In genomic region chr6:144723431-144723830, GRCh38 we compare ENCODE assay signal across 19 cellular contexts.
DNase-seq lines count a peak whose midpoint lies in the region; ATAC-seq and FAIRE-seq lines count a peak whose summit lies in the region.
"Had no signal": no experiment of that assay in that cellular context is flagged by ENCODE, and none has a peak within 500 bp of the region (broad histone marks: within the 10 kb centered on the region; RNA-seq: fewer than 3 reads in every experiment).

No MANE protein-coding gene starts in this region.

- H3K4me3 Mint-ChIP-seq in activated naive CD8-positive, alpha-beta T cell treated with anti-CD3 and anti-CD28 coated beads, Interleukin-2, amount 10 ng/mL, durations not matched to agents 7 days and 5 days: no peak overlapping the region
- H3K4me3 Mint-ChIP-seq in activated naive CD8-positive, alpha-beta T cell treated with anti-CD3 and anti-CD28 coated beads for 36 hours: no peak overlapping the region
- H3K4me3 Mint-ChIP-seq in activated naive CD8-positive, alpha-beta T cell treated with anti-CD3 and anti-CD28 coated beads, Interleukin-2, amount 50 U/mL, for 24 hours: no peak overlapping the region
- H3K4me3 Mint-ChIP-seq: CD8-positive, alpha-beta memory T cell had no signal

- H3K36me3 ChIP-seq in Karpas-422 (ENCODE audit: insufficient read depth, low read length): no peaks in the 10 kb centered on the region
- H3K36me3 ChIP-seq: MG63 had no signal

- no peaks in the 10 kb centered on the region for H3K9me3 ChIP-seq in Karpas-422 (ENCODE audit: low read length)
- H3K9me3 ChIP-seq: BLaER1 treated with 17β-estradiol and CSF1 and Interleukin-3, amounts not matched to agents 10 nM and 100 nM; MG63 had no signal

- H3K4me1 Mint-ChIP-seq in activated naive CD8-positive, alpha-beta T cell treated with anti-CD3 and anti-CD28 coated beads, Interleukin-2, amount 10 ng/mL, durations not matched to agents 7 days and 5 days: peaks cover 51% of the 10 kb centered on the region
- peaks cover 37% of the 10 kb centered on the region for H3K4me1 Mint-ChIP-seq in activated naive CD8-positive, alpha-beta T cell treated with anti-CD3 and anti-CD28 coated beads for 36 hours
- H3K4me1 Mint-ChIP-seq in activated naive CD8-positive, alpha-beta T cell treated with anti-CD3 and anti-CD28 coated beads, Interleukin-2, amount 50 U/mL, for 24 hours: peaks cover 85% of the 10 kb centered on the region

- ATAC-seq in activated naive CD8-positive, alpha-beta T cell treated with anti-CD3 and anti-CD28 coated beads, Interleukin-2, amount 10 ng/mL, durations not matched to agents 7 days and 5 days (ENCODE audit: low read depth): no peak
- ATAC-seq in activated naive CD8-positive, alpha-beta T cell treated with anti-CD3 and anti-CD28 coated beads, Interleukin-2, amount 50 U/mL, for 24 hours: no peak
- no peak for ATAC-seq in HG03097 (IDR thresholded peaks at IDR 0.05; ENCODE audit: low FRiP score, unreplicated experiment)

- H3K27me3 ChIP-seq in Karpas-422 (ENCODE audit: low read length): 0 out of 2 replicates have a peak, but pooled peaks cover 2% of the 10 kb centered on the region
- H3K27me3 ChIP-seq: BLaER1 treated with 17β-estradiol and CSF1 and Interleukin-3, amounts not matched to agents 10 nM and 100 nM; MG63 had no signal

- H3K4me1 ChIP-seq in Karpas-422 (ENCODE audit: low read length): peaks cover 4% of the 10 kb centered on the region; the same call in 1 of the 2 replicates

- H3K27ac ChIP-seq in Karpas-422 (ENCODE audit: low read length): no peak overlapping the region
- H3K27ac ChIP-seq: BLaER1 treated with 17β-estradiol and CSF1 and Interleukin-3, amounts not matched to agents 10 nM and 100 nM; PC-9 had no signal

- H3K79me2 ChIP-seq in Karpas-422 (ENCODE audit: low read length): no peaks in the 10 kb centered on the region

- H3K9me3 Mint-ChIP-seq in activated naive CD8-positive, alpha-beta T cell treated with anti-CD3 and anti-CD28 coated beads, Interleukin-2, amount 10 ng/mL, durations not matched to agents 7 days and 5 days: peaks cover 4% of the 10 kb centered on the region
- H3K9me3 Mint-ChIP-seq in activated naive CD8-positive, alpha-beta T cell treated with anti-CD3 and anti-CD28 coated beads for 36 hours: peaks cover 3% of the 10 kb centered on the region
- peaks cover 9% of the 10 kb centered on the region for H3K9me3 Mint-ChIP-seq in activated naive CD8-positive, alpha-beta T cell treated with anti-CD3 and anti-CD28 coated beads, Interleukin-2, amount 50 U/mL, for 24 hours

- FAIRE-seq in GM19239 (lab: Jason Lieb, UNC): no peak
- FAIRE-seq: H1 had no signal

- no peaks in the 10 kb centered on the region for H3K27me3 Mint-ChIP-seq in activated naive CD8-positive, alpha-beta T cell treated with anti-CD3 and anti-CD28 coated beads, Interleukin-2, amount 10 ng/mL, durations not matched to agents 7 days and 5 days
- no peaks in the 10 kb centered on the region for H3K27me3 Mint-ChIP-seq in activated naive CD8-positive, alpha-beta T cell treated with anti-CD3 and anti-CD28 coated beads for 36 hours
- no peaks in the 10 kb centered on the region for H3K27me3 Mint-ChIP-seq in activated naive CD8-positive, alpha-beta T cell treated with anti-CD3 and anti-CD28 coated beads, Interleukin-2, amount 50 U/mL, for 24 hours

- peak overlapping the region; percentile 50 for H3K27ac Mint-ChIP-seq in activated naive CD8-positive, alpha-beta T cell treated with anti-CD3 and anti-CD28 coated beads, Interleukin-2, amount 10 ng/mL, durations not matched to agents 7 days and 5 days
- no peak overlapping the region for H3K27ac Mint-ChIP-seq in activated naive CD8-positive, alpha-beta T cell treated with anti-CD3 and anti-CD28 coated beads for 36 hours
- peak overlapping the region; percentile 80 for H3K27ac Mint-ChIP-seq in activated naive CD8-positive, alpha-beta T cell treated with anti-CD3 and anti-CD28 coated beads, Interleukin-2, amount 50 U/mL, for 24 hours

- peaks cover 35% of the 10 kb centered on the region for H3K36me3 Mint-ChIP-seq in activated naive CD8-positive, alpha-beta T cell treated with anti-CD3 and anti-CD28 coated beads, Interleukin-2, amount 10 ng/mL, durations not matched to agents 7 days and 5 days
- H3K36me3 Mint-ChIP-seq in activated naive CD8-positive, alpha-beta T cell treated with anti-CD3 and anti-CD28 coated beads for 36 hours: peaks cover 39% of the 10 kb centered on the region
- peaks cover 20% of the 10 kb centered on the region for H3K36me3 Mint-ChIP-seq in activated naive CD8-positive, alpha-beta T cell treated with anti-CD3 and anti-CD28 coated beads, Interleukin-2, amount 50 U/mL, for 24 hours (ENCODE audit: low read depth)

- H3K9ac ChIP-seq in Karpas-422 (ENCODE audit: low read length): no peak overlapping the region
- H3K9ac ChIP-seq: BLaER1 treated with 17β-estradiol and CSF1 and Interleukin-3, amounts not matched to agents 10 nM and 100 nM had no signal

- H2AFZ ChIP-seq in Karpas-422 (ENCODE audit: low read length): peak overlapping the region; percentile 36; the same call in 1 of the 2 replicates
- H2AFZ ChIP-seq: PC-9 had no signal

- POLR2A ChIA-PET in activated naive CD8-positive, alpha-beta T cell treated with anti-CD3 and anti-CD28 coated beads, Interleukin-2, amount 10 ng/mL, durations not matched to agents 7 days and 5 days (lab: Charles Lee): interaction anchor here (0.6 kb wide), 1 partner anchor 172 kb away, joined by 3 read pairs; no protein-coding TSS in a partner anchor

- no peak for DNase-seq in activated naive CD8-positive, alpha-beta T cell treated with anti-CD3 and anti-CD28 coated beads, Interleukin-2, amount 10 ng/mL, durations not matched to agents 7 days and 5 days
- DNase-seq in activated naive CD8-positive, alpha-beta T cell treated with anti-CD3 and anti-CD28 coated beads for 36 hours: no peak
- DNase-seq in Karpas-422 (no peak), GM19239 (ENCODE audit: insufficient read length, low spot score) (no peak)
- no peak for DNase-seq in activated naive CD8-positive, alpha-beta T cell treated with anti-CD3 and anti-CD28 coated beads, Interleukin-2, amount 50 U/mL, for 24 hours
- DNase-seq in activated CD4-positive, alpha-beta T cell treated with anti-CD3 and anti-CD28 coated beads, Interleukin-2, amount 50 U/mL, for 1 hour: no peak
- DNase-seq: 8988T; Calu3; CD8-positive, alpha-beta memory T cell; DMS153; MG63; NCI-H1105 treated with DMSO at 0.1 percent for 48 hours; NCI-H2029 treated with DMSO at 0.1 percent for 48 hours; PC-9; RPMI8226; SHP77 had no signal

- no peaks in the 10 kb centered on the region for H4K20me1 ChIP-seq in Karpas-422 (ENCODE audit: insufficient read depth, low read depth, low read length)

- H3K4me3 ChIP-seq in Karpas-422 (ENCODE audit: low read length): no peak overlapping the region
- H3K4me3 ChIP-seq: BLaER1 treated with 17β-estradiol and CSF1 and Interleukin-3, amounts not matched to agents 10 nM and 100 nM; MG63; PC-9 had no signal

- H3K4me2 ChIP-seq in Karpas-422 (ENCODE audit: low read depth, low read length, poor library complexity, severe bottlenecking): no peak overlapping the region
- H3K4me2 ChIP-seq: PC-9 had no signal

- H3K9me2 ChIP-seq in Karpas-422 (replicated peaks; ENCODE audit: insufficient read depth, low read length): no peaks in the 10 kb centered on the region
